In the genomic region with DNA sequence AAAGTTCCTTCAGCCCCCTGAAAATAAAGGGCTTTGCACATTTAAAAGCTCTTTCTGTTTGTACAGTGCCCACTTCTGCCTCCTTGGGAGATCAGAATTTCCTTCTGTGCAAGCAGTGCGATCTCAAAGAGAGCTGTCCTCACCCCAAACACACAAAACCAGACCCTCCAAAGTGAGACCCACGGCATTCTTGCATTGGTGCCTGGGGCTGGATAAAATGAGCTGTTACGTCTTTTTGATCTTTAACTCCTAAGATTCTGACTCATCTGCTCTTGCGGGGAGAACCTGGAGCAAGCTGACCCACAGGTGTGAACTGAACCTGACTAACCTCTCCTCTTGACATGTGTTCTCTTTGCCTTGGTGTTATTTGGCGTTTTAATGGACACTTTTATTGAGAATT, we compare ENCODE assay signal across 23 cellular contexts.
DNase-seq lines count a peak whose midpoint lies in the region; ATAC-seq and TF ChIP-seq lines count a peak whose summit lies in the region.
"Had no signal": no experiment of that assay in that cellular context is flagged by ENCODE, and none has a peak within 500 bp of the region (broad histone marks: within the 10 kb centered on the region; RNA-seq: fewer than 3 reads in every experiment).

No MANE protein-coding gene starts in this region.

- H3K36me3 Mint-ChIP-seq in Caco-2 (ENCODE audit: insufficient read depth, unreplicated experiment) (no peaks in the 10 kb centered on the region), T-helper 17 cell (ENCODE audit: low read depth) (no peaks in the 10 kb centered on the region)
- H3K36me3 Mint-ChIP-seq: CD14-positive monocyte; CD8-positive, alpha-beta memory T cell had no signal

- H4K20me1 ChIP-seq in hepatocyte (ENCODE audit: insufficient read depth, poor library complexity, severe bottlenecking): no peaks in the 10 kb centered on the region
- H4K20me1 ChIP-seq: BLaER1 treated with 17β-estradiol and CSF1 and Interleukin-3, amounts not matched to agents 10 nM and 100 nM had no signal

- no peak overlapping the region for H2BK5ac ChIP-seq in mesendoderm (ENCODE audit: low read length)

- no peak overlapping the region for H3K18ac ChIP-seq in mesendoderm (ENCODE audit: low read length)

- H3K23ac ChIP-seq in mesendoderm (ENCODE audit: low read length): no peak overlapping the region

- TF ChIP-seq POLR2A in right lobe of liver (IDR thresholded peaks at IDR 0.05): no peak

- H3K79me2 ChIP-seq in hepatocyte (no peaks in the 10 kb centered on the region), mesendoderm (ENCODE audit: control insufficient read depth, insufficient read depth, low read length) (no peaks in the 10 kb centered on the region)

- H3K4me1 ChIP-seq in Caco-2 (0 out of 2 replicates have a peak, but pooled peaks cover 4% of the 10 kb centered on the region), hepatocyte (ENCODE audit: insufficient read depth) (peaks cover 1% of the 10 kb centered on the region), mesendoderm (ENCODE audit: control insufficient read depth, low read depth, low read length) (no peaks in the 10 kb centered on the region), right lobe of liver (no peaks in the 10 kb centered on the region)
- H3K4me1 ChIP-seq: A549; BE2C; BLaER1 treated with 17β-estradiol and CSF1 and Interleukin-3, amounts not matched to agents 10 nM and 100 nM; HAP-1 had no signal

- H3K4me3 Mint-ChIP-seq in Caco-2 (ENCODE audit: unreplicated experiment): no peak overlapping the region
- no peak overlapping the region for H3K4me3 Mint-ChIP-seq in T-helper 17 cell
- H3K4me3 Mint-ChIP-seq: CD14-positive monocyte; CD4-positive, alpha-beta T cell; CD8-positive, alpha-beta memory T cell; HFFc6 had no signal

- ATAC-seq in right lobe of liver: no peak
- ATAC-seq in T-helper 17 cell: no peak
- ATAC-seq: A549 had no signal

- no peaks in the 10 kb centered on the region for H3K4me1 Mint-ChIP-seq in Caco-2 (ENCODE audit: low read depth, unreplicated experiment)
- no peaks in the 10 kb centered on the region for H3K4me1 Mint-ChIP-seq in T-helper 17 cell
- H3K4me1 Mint-ChIP-seq: CD14-positive monocyte; CD8-positive, alpha-beta memory T cell had no signal

- CTCF ChIA-PET in Caco-2 (lab: Charles Lee): no interaction called here
- CTCF ChIA-PET in RWPE1 (lab: Yijun Ruan, JAX): interaction anchor here (0.6 to 0.7 kb wide), 2 partner anchors 238 to 247 kb away, joined by 3 to 4 read pairs; no protein-coding TSS in a partner anchor

- H4K5ac ChIP-seq in mesendoderm (ENCODE audit: low read length): no peak overlapping the region

- H3K9me2 ChIP-seq in hepatocyte (replicated peaks; ENCODE audit: insufficient read depth): no peaks in the 10 kb centered on the region

- DNase-seq in Caco-2 (no peak), RWPE1 (ENCODE audit: low spot score) (peak; percentile 4), hepatocyte (ENCODE audit: low spot score) (no peak), mesendoderm (peak; percentile 10), epidermal melanocyte (ENCODE audit: insufficient read length, low spot score) (no peak), right lobe of liver (no peak), T-helper 17 cell (no peak), KBM-7 (no peak)
- DNase-seq: 8988T; ACHN; AML-193; BE2C; Calu3; CD4-positive, alpha-beta T cell; CD8-positive, alpha-beta memory T cell; DMS53; DMS79 treated with DMSO at 0.1 percent for 48 hours; GOT3; HFFc6 had no signal

- H3K4me3 ChIP-seq in Caco-2 (ENCODE audit: low read depth, low read length) (no peak overlapping the region), hepatocyte (no peak overlapping the region), mesendoderm (ENCODE audit: low read length) (no peak overlapping the region), right lobe of liver (no peak overlapping the region)
- H3K4me3 ChIP-seq: A549; BLaER1 treated with 17β-estradiol and CSF1 and Interleukin-3, amounts not matched to agents 10 nM and 100 nM; HAP-1 had no signal

- peaks cover 8% of the 10 kb centered on the region for H3K9me3 Mint-ChIP-seq in Caco-2 (ENCODE audit: unreplicated experiment)
- H3K9me3 Mint-ChIP-seq: CD4-positive, alpha-beta T cell; HFFc6 had no signal

- in situ Hi-C loops in KBM-7 (cut with MboI; ENCODE audit: low pct_unique_long_range_greater_than_20kb, low sequenced_read_pairs): no loop called here

- H2AFZ ChIP-seq in hepatocyte: no peak overlapping the region

- POLR2A ChIA-PET in Caco-2 (lab: Charles Lee): no interaction called here
- POLR2A ChIA-PET in RWPE1 (lab: Yijun Ruan, JAX; ENCODE audit: low non-redundant PET): no interaction called here

- no peak overlapping the region for H2AK5ac ChIP-seq in mesendoderm (ENCODE audit: low read length)

- H3K9me3 ChIP-seq in Caco-2: no peaks in the 10 kb centered on the region
- no peaks in the 10 kb centered on the region for H3K9me3 ChIP-seq in hepatocyte (ENCODE audit: low read depth)
- no peaks in the 10 kb centered on the region for H3K9me3 ChIP-seq in right lobe of liver
- H3K9me3 ChIP-seq in T-helper 17 cell (ENCODE audit: control insufficient read depth, low read length, poor library complexity, severe bottlenecking): no peaks in the 10 kb centered on the region
- H3K9me3 ChIP-seq: A549; BE2C; BLaER1 treated with 17β-estradiol and CSF1 and Interleukin-3, amounts not matched to agents 10 nM and 100 nM; HAP-1 had no signal

- H3K4ac ChIP-seq in mesendoderm (ENCODE audit: low read depth, low read length): no peak overlapping the region

- no peak overlapping the region for H3K9ac ChIP-seq in mesendoderm (ENCODE audit: low read length)
- H3K9ac ChIP-seq: BLaER1 treated with 17β-estradiol and CSF1 and Interleukin-3, amounts not matched to agents 10 nM and 100 nM had no signal

- no peak overlapping the region for H3K56ac ChIP-seq in mesendoderm (ENCODE audit: low read length)

- H3K79me1 ChIP-seq in mesendoderm (ENCODE audit: low read length): no peaks in the 10 kb centered on the region

- H3K4me2 ChIP-seq in hepatocyte: peak overlapping the region; percentile 25
- H3K4me2 ChIP-seq in mesendoderm (ENCODE audit: low read length): no peak overlapping the region
- H3K4me2 ChIP-seq: A549; BLaER1 treated with 17β-estradiol and CSF1 and Interleukin-3, amounts not matched to agents 10 nM and 100 nM had no signal

- H4K8ac ChIP-seq in mesendoderm (ENCODE audit: low read depth, low read length): no peak overlapping the region

- no peak overlapping the region for H3K27ac ChIP-seq in RWPE1
- H3K27ac ChIP-seq in hepatocyte: no peak overlapping the region
- no peak overlapping the region for H3K27ac ChIP-seq in mesendoderm (ENCODE audit: low read depth, low read length)
- no peak overlapping the region for H3K27ac ChIP-seq in right lobe of liver
- H3K27ac ChIP-seq: A549; BLaER1 treated with 17β-estradiol and CSF1 and Interleukin-3, amounts not matched to agents 10 nM and 100 nM had no signal

- H3K36me3 ChIP-seq in Caco-2 (ENCODE audit: control insufficient read depth, insufficient read depth, low read length): no peaks in the 10 kb centered on the region
- no peaks in the 10 kb centered on the region for H3K36me3 ChIP-seq in hepatocyte (replicated peaks; ENCODE audit: insufficient read depth, low read depth)
- H3K36me3 ChIP-seq in mesendoderm (ENCODE audit: control insufficient read depth, insufficient read depth, low read length): no peaks in the 10 kb centered on the region
- no peaks in the 10 kb centered on the region for H3K36me3 ChIP-seq in right lobe of liver
- H3K36me3 ChIP-seq: BE2C; BLaER1 treated with 17β-estradiol and CSF1 and Interleukin-3, amounts not matched to agents 10 nM and 100 nM; HAP-1 had no signal

- no TSS peak for BruUV-seq in Caco-2 (replicated peaks; lab: Mats Ljungman, UMichigan)

- H3K27me3 ChIP-seq in Caco-2 (replicated peaks; ENCODE audit: control insufficient read depth, insufficient read depth, low read length): no peaks in the 10 kb centered on the region
- no peaks in the 10 kb centered on the region for H3K27me3 ChIP-seq in hepatocyte
- H3K27me3 ChIP-seq in mesendoderm (ENCODE audit: insufficient read depth, low read length, poor library complexity): no peaks in the 10 kb centered on the region
- H3K27me3 ChIP-seq in right lobe of liver: no peaks in the 10 kb centered on the region
- H3K27me3 ChIP-seq: BE2C; BLaER1 treated with 17β-estradiol and CSF1 and Interleukin-3, amounts not matched to agents 10 nM and 100 nM had no signal

- no peaks in the 10 kb centered on the region for H3K27me3 Mint-ChIP-seq in Caco-2 (ENCODE audit: insufficient read depth, unreplicated experiment)
- H3K27me3 Mint-ChIP-seq in T-helper 17 cell: peaks cover 21% of the 10 kb centered on the region
- H3K27me3 Mint-ChIP-seq: CD4-positive, alpha-beta T cell had no signal

- H2BK120ac ChIP-seq in mesendoderm (ENCODE audit: low read depth, low read length): no peak overlapping the region

- peak overlapping the region; percentile 19 for H3K27ac Mint-ChIP-seq in Caco-2 (ENCODE audit: unreplicated experiment)
- no peak overlapping the region for H3K27ac Mint-ChIP-seq in T-helper 17 cell
- H3K27ac Mint-ChIP-seq: CD14-positive monocyte; CD4-positive, alpha-beta T cell; CD8-positive, alpha-beta memory T cell; HFFc6 had no signal

- intact Hi-C loops in Caco-2 (cut with micrococcal nuclease; ENCODE audit: unreplicated experiment): no loop called here
- intact Hi-C loops in right lobe of liver (cut with DNase I): no loop called here

- WGBS in hepatocyte (ENCODE audit: low lambda C conversion rate, missing lambda C conversion rate): 36% methylated on average over 5 of the region's 5 CpGs
- no CpG with 5 or more reads among the region's 5 CpGs for WGBS in mesendoderm (ENCODE audit: extremely low coverage, insufficient coverage, low lambda C conversion rate)
- WGBS in right lobe of liver (ENCODE audit: insufficient coverage, low coverage, low lambda C conversion rate, missing lambda C conversion rate): 45% methylated on average over 3 of the region's 5 CpGs

- TF ChIP-seq CTCF in Caco-2 (IDR thresholded peaks at IDR 0.05; ENCODE audit: insufficient read depth in 1 of 2, low read depth in 1 of 2, low read length in 1 of 2, severe bottlenecking in 1 of 2, unreplicated experiment in 1 of 2): no peak
- no peak for TF ChIP-seq CTCF in RWPE1 (conservative IDR thresholded peaks at IDR 0.05; ENCODE audit: low read depth)
- TF ChIP-seq CTCF in hepatocyte (IDR thresholded peaks at IDR 0.05; ENCODE audit: poor library complexity): no peak
- TF ChIP-seq CTCF in right lobe of liver (IDR thresholded peaks at IDR 0.05): no peak

- no peak overlapping the region for H2BK15ac ChIP-seq in mesendoderm (replicated peaks; ENCODE audit: low read depth)

Comparison
In these comparisons a context has a peak if more than half of its experiments do, and no peak if none do; other contexts are left out.
1. DNase-seq: peak in RWPE1 (single experiment) and mesendoderm (single experiment); none in Caco-2 (0 of 2), hepatocyte (single experiment), epidermal melanocyte (single experiment), right lobe of liver (0 of 3), T-helper 17 cell (0 of 3) and KBM-7 (single experiment).